ENCODE assay signal across 8 cellular contexts in the genomic region with DNA sequence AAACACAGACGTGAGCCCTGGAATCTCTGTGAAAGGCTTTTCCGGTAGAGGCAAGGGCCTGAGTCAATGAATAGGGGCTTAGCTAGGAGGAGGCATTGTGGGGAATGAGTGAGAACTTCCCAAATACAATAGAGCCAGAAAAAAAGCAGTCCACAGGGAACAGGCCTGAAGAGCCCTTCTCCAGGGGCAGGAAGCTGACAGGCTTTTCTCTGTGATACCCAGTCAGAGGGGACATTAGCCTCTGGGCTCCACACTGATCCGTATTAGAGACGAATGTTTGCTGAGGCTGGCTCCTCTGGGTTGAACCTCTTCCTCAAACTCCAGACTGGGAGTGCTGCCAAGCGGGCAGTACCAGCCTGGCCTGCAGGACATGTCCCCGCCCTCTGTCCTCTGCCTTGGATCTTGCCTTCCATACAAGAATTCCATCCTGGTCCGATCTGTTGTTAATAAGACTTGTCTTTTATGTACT. TPM values are rescaled to one million over a fixed set of nuclear protein-coding genes. Genes with fewer than 3 reads are reported as not detected.
A peak's percentile ranks its signal among the peaks of the same experiment; 100 is the strongest.
DNase-seq lines count a peak whose midpoint lies in the region; FAIRE-seq lines count a peak whose summit lies in the region.

No MANE protein-coding gene starts in this region.

- H3K27me3 ChIP-seq in iPS-20b (ENCODE audit: insufficient read depth, low read length) (peaks cover 6% of the 10 kb centered on the region; the same call in 1 of the 2 replicates), small intestine (ENCODE audit: control insufficient read depth in 2 of 2, insufficient read depth in 2 of 2, low read length in 2 of 2) (no peaks in the 10 kb centered on the region)

- H3K4me3 Mint-ChIP-seq in activated naive CD8-positive, alpha-beta T cell treated with anti-CD3 and anti-CD28 coated beads for 36 hours = no peak overlapping the region

- peaks cover 49% of the 10 kb centered on the region for H3K4me1 Mint-ChIP-seq in activated naive CD8-positive, alpha-beta T cell treated with anti-CD3 and anti-CD28 coated beads for 36 hours

- FAIRE-seq in small intestine (lab: Jason Lieb, UNC) = no peak

- no peak overlapping the region for H3K27ac ChIP-seq in iPS-20b (ENCODE audit: low read length)
- peak overlapping the region; percentile 99 to 100 for H3K27ac ChIP-seq in small intestine (ENCODE audit: low read depth in 1 of 2, low read length in 1 of 2)

- peaks cover 27% of the 10 kb centered on the region for H3K36me3 Mint-ChIP-seq in activated naive CD8-positive, alpha-beta T cell treated with anti-CD3 and anti-CD28 coated beads for 36 hours

- H3K27ac Mint-ChIP-seq in activated naive CD8-positive, alpha-beta T cell treated with anti-CD3 and anti-CD28 coated beads for 36 hours = peak overlapping the region; percentile 99

- H3K27me3 Mint-ChIP-seq in activated naive CD8-positive, alpha-beta T cell treated with anti-CD3 and anti-CD28 coated beads for 36 hours = no peaks in the 10 kb centered on the region

- H3K4me1 ChIP-seq in iPS-20b (ENCODE audit: insufficient read depth, low read length) (peaks cover 43% of the 10 kb centered on the region), small intestine (ENCODE audit: control insufficient read depth in 2 of 2, insufficient read depth in 1 of 2, low read depth in 1 of 2, low read length in 1 of 2) (peaks cover 7 to 8% of the 10 kb centered on the region in 2 donors)

- DNase-seq in NCI-H1417 (lab: John Stamatoyannopoulos, UW) (peak; percentile 34 to 64 (median 54)), NCI-H1417 treated with DMSO at 0.1 percent for 48 hours (lab: John Stamatoyannopoulos, UW) (no peak), small intestine (peak; percentile 95), RPMI8226 (no peak), GM19240 (ENCODE audit: insufficient read length, low spot score) (no peak), AG08395 (ENCODE audit: low spot score) (no peak)
- no peak for DNase-seq in activated naive CD8-positive, alpha-beta T cell treated with anti-CD3 and anti-CD28 coated beads for 36 hours

- no peaks in the 10 kb centered on the region for H3K9me3 Mint-ChIP-seq in activated naive CD8-positive, alpha-beta T cell treated with anti-CD3 and anti-CD28 coated beads for 36 hours

- 22 to 53% (median 34%) methylated on average over 7 of the region's 7 CpGs for WGBS in small intestine, 3 donors

- no peaks in the 10 kb centered on the region for H3K36me3 ChIP-seq in iPS-20b (ENCODE audit: insufficient read depth, low read depth, low read length)
- no peaks in the 10 kb centered on the region for H3K36me3 ChIP-seq in small intestine (ENCODE audit: control insufficient read depth in 2 of 2, insufficient read depth in 2 of 2, low read length in 2 of 2)

- H3K4me3 ChIP-seq in iPS-20b (ENCODE audit: low read length) (no peak overlapping the region), small intestine (ENCODE audit: low read depth in 1 of 2, low read length in 2 of 2) (no peak overlapping the region)

- H3K9ac ChIP-seq in iPS-20b (ENCODE audit: low read depth, low read length) = peak overlapping the region; percentile 8; the same call in 1 of the 2 replicates

- H3K9me3 ChIP-seq in iPS-20b (ENCODE audit: insufficient read depth, low read depth, low read length) (no peaks in the 10 kb centered on the region), small intestine (ENCODE audit: control insufficient read depth, low read depth) (no peaks in the 10 kb centered on the region)

RNA-seq across cellular contexts. Expression of gene DHRS12, which starts 2.3 kb away (rescaled TPM):
- total RNA-seq in activated naive CD8-positive, alpha-beta T cell treated with anti-CD3 and anti-CD28 coated beads for 36 hours = 1 to 10 TPM; 9.7 to 9.9 TPM
- 10 to 100 TPM in 2 of 3 donors, 1 to 10 TPM in 1; 9.3 to 26.4 (median 14.6) TPM for polyA plus RNA-seq in small intestine

RNA-seq across cellular contexts. Expression of gene TMEM272, which starts 43.3 kb away (rescaled TPM):
- 1 to 10 TPM; 1.5 to 1.6 TPM for total RNA-seq in activated naive CD8-positive, alpha-beta T cell treated with anti-CD3 and anti-CD28 coated beads for 36 hours
- under 1 TPM in 2 of 3 donors, not detected in 1; 0.04 to 0.54 TPM for polyA plus RNA-seq in small intestine

Comparison
In these comparisons a context has a peak if more than half of its experiments do, and no peak if none do; other contexts are left out.
1. DNase-seq: peak in NCI-H1417 (3 of 3) and small intestine (single experiment); none in NCI-H1417 treated with DMSO at 0.1 percent for 48 hours (single experiment), activated naive CD8-positive, alpha-beta T cell treated with anti-CD3 and anti-CD28 coated beads for 36 hours (single experiment), RPMI8226 (single experiment), GM19240 (single experiment) and AG08395 (single experiment).